Comparison of ENCODE assay signal across 26 cellular contexts in genomic region chr4:76958891-76959290, GRCh38.
"Had no signal": no experiment of that assay in that cellular context is flagged by ENCODE, and none has a peak within 500 bp of the region (broad histone marks: within the 10 kb centered on the region; RNA-seq: fewer than 3 reads in every experiment).

No MANE protein-coding gene starts in this region.

- DNase-seq: hypothalamus; immature natural killer cell; kidney; left colon; left lung; lower lobe of right lung; mammary epithelial cell; mesenchymal stem cell; naive thymus-derived CD8-positive, alpha-beta T cell; nucleus accumbens; pancreas; posterior cingulate gyrus; retina; right cardiac atrium; sigmoid colon; small intestine; spleen; stimulated activated CD4-positive, alpha-beta T cell treated with anti-CD3 and anti-CD28 coated beads, Interleukin-4, amount 100 ng/mL, for 24 hours; stimulated activated naive CD4-positive, alpha-beta T cell; substantia nigra; uterus had no signal

- ATAC-seq: left colon; left lung; lower lobe of right lung; naive thymus-derived CD8-positive, alpha-beta T cell; pancreas; right cardiac atrium; stimulated activated effector memory CD8-positive, alpha-beta T cell treated with anti-CD3 and anti-CD28 coated beads, Interleukin-12 subunit alpha, Interleukin-12 subunit beta, amount 100 ng/mL, for 72 hours had no signal

- FAIRE-seq: islet of Langerhans, kidney, pancreas, small intestine had no signal

- H3K4me3 Mint-ChIP-seq: immature natural killer cell; naive thymus-derived CD8-positive, alpha-beta T cell; nephron; stimulated activated effector memory CD8-positive, alpha-beta T cell treated with anti-CD3 and anti-CD28 coated beads, Interleukin-12 subunit alpha, Interleukin-12 subunit beta, amount 100 ng/mL, for 72 hours; stimulated activated naive CD8-positive, alpha-beta T cell treated with anti-CD3 and anti-CD28 coated beads, Interleukin-15, Interleukin-2, amounts not matched to agents 100 ng/mL and 50 ng/mL, for 24 hours had no signal

- H3K9me3 Mint-ChIP-seq: immature natural killer cell; naive thymus-derived CD8-positive, alpha-beta T cell; nephron; neural crest cell; stimulated activated effector memory CD8-positive, alpha-beta T cell treated with anti-CD3 and anti-CD28 coated beads, Interleukin-12 subunit alpha, Interleukin-12 subunit beta, amount 100 ng/mL, for 72 hours; stimulated activated naive CD8-positive, alpha-beta T cell treated with anti-CD3 and anti-CD28 coated beads, Interleukin-15, Interleukin-2, amounts not matched to agents 100 ng/mL and 50 ng/mL, for 24 hours had no signal

- H3K27me3 Mint-ChIP-seq: naive thymus-derived CD8-positive, alpha-beta T cell; stimulated activated naive CD8-positive, alpha-beta T cell treated with anti-CD3 and anti-CD28 coated beads, Interleukin-15, Interleukin-2, amounts not matched to agents 100 ng/mL and 50 ng/mL, for 24 hours had no signal

- H3K36me3 Mint-ChIP-seq: stimulated activated effector memory CD8-positive, alpha-beta T cell treated with anti-CD3 and anti-CD28 coated beads, Interleukin-12 subunit alpha, Interleukin-12 subunit beta, amount 100 ng/mL, for 72 hours had no signal

- H3K27ac Mint-ChIP-seq: immature natural killer cell; naive thymus-derived CD8-positive, alpha-beta T cell had no signal
